In the genomic region with DNA sequence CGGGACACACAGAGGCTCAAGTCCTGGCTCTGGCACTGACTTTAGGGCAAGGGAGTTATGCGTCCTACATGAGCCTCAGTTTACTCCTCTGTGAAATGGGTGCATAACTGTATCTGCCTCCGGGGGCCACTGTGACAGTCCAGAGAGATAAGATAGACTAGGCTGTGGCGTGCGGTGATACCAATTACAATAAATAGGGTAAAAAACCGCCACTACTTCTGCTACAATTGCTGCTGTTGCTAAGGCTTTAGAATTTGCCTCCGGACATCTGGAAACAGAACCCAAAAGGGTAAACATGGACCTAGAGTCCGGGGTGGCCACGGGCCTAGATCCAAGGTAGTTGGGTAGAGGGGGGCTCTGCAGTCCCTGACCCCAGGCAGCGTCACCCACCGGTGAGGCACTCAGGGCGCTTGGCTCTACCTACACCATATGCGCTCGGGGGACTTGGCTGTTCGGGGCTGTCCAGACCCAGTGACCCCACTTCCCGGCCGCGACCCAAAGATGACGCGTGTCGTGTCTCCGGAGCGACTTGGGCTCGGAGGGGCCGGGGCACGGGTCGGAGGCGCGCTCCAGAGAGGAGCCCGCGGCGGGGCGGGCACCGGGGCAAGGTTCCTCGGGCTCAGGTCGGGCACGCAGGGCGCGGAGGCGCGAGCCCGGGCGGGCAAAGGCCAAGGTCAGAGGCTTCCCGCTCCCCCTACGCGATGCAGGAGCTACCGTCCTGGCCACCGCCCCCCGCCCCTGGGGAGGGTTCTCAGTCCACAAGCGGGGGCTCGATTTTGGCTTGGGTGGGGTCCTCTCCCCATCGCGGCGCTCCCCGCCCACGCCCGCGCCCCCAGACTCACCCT, we compare ENCODE assay signal across 8 cellular contexts. TPM values are rescaled to one million over a fixed set of nuclear protein-coding genes. Genes with fewer than 3 reads are reported as not detected.
DNase-seq lines count a peak whose midpoint lies in the region; TF ChIP-seq lines count a peak whose summit lies in the region.

No MANE protein-coding gene starts in this region.

- 13% methylated on average over 38 of the region's 58 CpGs for WGBS in hepatocyte (ENCODE audit: low lambda C conversion rate, missing lambda C conversion rate)

- H3K36me3 ChIP-seq in BLaER1 = peaks cover 11% of the 10 kb centered on the region
- H3K36me3 ChIP-seq in HAP-1 (replicated peaks) = no peaks in the 10 kb centered on the region; the same call in 1 of the 2 replicates
- no peaks in the 10 kb centered on the region for H3K36me3 ChIP-seq in hepatocyte (replicated peaks; ENCODE audit: insufficient read depth, low read depth)

- H3K9me3 ChIP-seq in BLaER1 = no peaks in the 10 kb centered on the region; the same call in 1 of the 2 replicates
- H3K9me3 ChIP-seq in HAP-1 = no peaks in the 10 kb centered on the region
- no peaks in the 10 kb centered on the region for H3K9me3 ChIP-seq in hepatocyte (ENCODE audit: low read depth)

- no peak for TF ChIP-seq CTCF in hepatocyte (IDR thresholded peaks at IDR 0.05; ENCODE audit: poor library complexity)

- H4K20me1 ChIP-seq in BLaER1 (peaks cover 49% of the 10 kb centered on the region), hepatocyte (ENCODE audit: insufficient read depth, poor library complexity, severe bottlenecking) (peaks cover 40% of the 10 kb centered on the region)

- peaks cover 18% of the 10 kb centered on the region for H3K27me3 Mint-ChIP-seq in activated naive CD8-positive, alpha-beta T cell

- H3K4me1 ChIP-seq in BLaER1 (peaks cover 54% of the 10 kb centered on the region), HAP-1 (peaks cover 6% of the 10 kb centered on the region), hepatocyte (ENCODE audit: insufficient read depth) (peaks cover 13% of the 10 kb centered on the region)

- DNase-seq in HAP-1 (ENCODE audit: low spot score in 2 of 2) (peak in 1 of 2 experiments; percentile 27), hepatocyte (ENCODE audit: low spot score) (peak; percentile 66), skeletal muscle cell (ENCODE audit: low read depth) (no peak), NCI-H2196 treated with DMSO at 0.1 percent for 48 hours (lab: John Stamatoyannopoulos, UW; ENCODE audit: unreplicated experiment) (no peak), kidney tubule cell (ENCODE audit: low spot score) (no peak), NCI-H2107 (lab: John Stamatoyannopoulos, UW) (no peak)

- H3K27me3 ChIP-seq in BLaER1 (no peaks in the 10 kb centered on the region), HAP-1 (ENCODE audit: low read depth) (0 out of 2 replicates have a peak, but pooled peaks cover 2% of the 10 kb centered on the region), hepatocyte (no peaks in the 10 kb centered on the region)

- peak overlapping the region; percentile 98 for H3K4me3 ChIP-seq in BLaER1
- H3K4me3 ChIP-seq in HAP-1 = peak overlapping the region; percentile 59
- peak overlapping the region; percentile 98 for H3K4me3 ChIP-seq in hepatocyte
- H3K4me3 ChIP-seq in skeletal muscle cell (ENCODE audit: low read depth, low read length) = peak overlapping the region; percentile 69

- no peaks in the 10 kb centered on the region for H3K9me3 Mint-ChIP-seq in activated naive CD8-positive, alpha-beta T cell (ENCODE audit: low read depth)

- H3K4me2 ChIP-seq in BLaER1 (peak overlapping the region; percentile 87), hepatocyte (peak overlapping the region; percentile 92)

- H3K27ac Mint-ChIP-seq in activated naive CD8-positive, alpha-beta T cell = no peak overlapping the region

- H3K4me3 Mint-ChIP-seq in activated naive CD8-positive, alpha-beta T cell = peak overlapping the region; percentile 69

- peaks cover 57% of the 10 kb centered on the region for H3K79me2 ChIP-seq in hepatocyte

- H3K4me1 Mint-ChIP-seq in activated naive CD8-positive, alpha-beta T cell (ENCODE audit: low read depth) = peaks cover 12% of the 10 kb centered on the region

- peak overlapping the region; percentile 94 for H2AFZ ChIP-seq in hepatocyte

- in situ Hi-C loops in HAP-1 (cut with MboI; ENCODE audit: low sequenced_read_pairs) = no loop called here

- no peaks in the 10 kb centered on the region for H3K9me2 ChIP-seq in hepatocyte (replicated peaks; ENCODE audit: insufficient read depth)

- H3K27ac ChIP-seq in BLaER1 (peak overlapping the region; percentile 98), hepatocyte (peak overlapping the region; percentile 95)

- peak overlapping the region; percentile 99 for H3K9ac ChIP-seq in BLaER1

- no peaks in the 10 kb centered on the region for H3K36me3 Mint-ChIP-seq in activated naive CD8-positive, alpha-beta T cell

RNA-seq across cellular contexts. Expression of gene INSR, which starts 1.0 kb away (rescaled TPM):
- 49.9 and 59.0 TPM in 2 replicates for total RNA-seq in hepatocyte
- polyA plus RNA-seq in hepatocyte = 17.0 and 17.7 TPM in 2 replicates

RNA-seq across cellular contexts. Expression of gene ARHGEF18, which starts 55.6 kb away (rescaled TPM):
- 43.0 and 50.3 TPM in 2 replicates for total RNA-seq in hepatocyte
- polyA plus RNA-seq in hepatocyte = 35.9 and 36.7 TPM in 2 replicates
